ENCODE assay signal across 34 cellular contexts in genomic region chr12:53192531-53193021, GRCh38. TPM values are rescaled to one million over a fixed set of nuclear protein-coding genes. Genes with fewer than 3 reads are reported as not detected.
DNase-seq lines count a peak whose midpoint lies in the region; ATAC-seq, FAIRE-seq and TF ChIP-seq lines count a peak whose summit lies in the region.
"Had no signal": no experiment of that assay in that cellular context is flagged by ENCODE, and none has a peak within 500 bp of the region (broad histone marks: within the 10 kb centered on the region; RNA-seq: fewer than 3 reads in every experiment).

No MANE protein-coding gene starts in this region.

- H3K27me3 Mint-ChIP-seq in T-helper 17 cell (no peaks in the 10 kb centered on the region), CD14-positive monocyte (ENCODE audit: low read depth in 3 of 3) (peaks cover 5 to 8% (median 5%) of the 10 kb centered on the region in 3 donors), chondrocyte (ENCODE audit: low read depth) (peaks cover 7% of the 10 kb centered on the region)
- H3K27me3 Mint-ChIP-seq: CD4-positive, CD25-positive, alpha-beta regulatory T cell; stimulated activated naive CD8-positive, alpha-beta T cell treated with anti-CD3 and anti-CD28 coated beads, Interleukin-15, Interleukin-2, amounts not matched to agents 100 ng/mL and 50 ng/mL, for 24 hours had no signal

- peak overlapping the region; percentile 99 for H3K27ac Mint-ChIP-seq in T-helper 17 cell
- peak overlapping the region in 2 of 7 donors; percentile 23 to 63 for H3K27ac Mint-ChIP-seq in CD14-positive monocyte
- no peak overlapping the region for H3K27ac Mint-ChIP-seq in chondrocyte (ENCODE audit: unreplicated experiment)
- H3K27ac Mint-ChIP-seq: CD4-positive, CD25-positive, alpha-beta regulatory T cell; HFFc6; stimulated activated naive CD8-positive, alpha-beta T cell treated with anti-CD3 and anti-CD28 coated beads, Interleukin-15, Interleukin-2, amounts not matched to agents 100 ng/mL and 50 ng/mL, for 24 hours had no signal

- no peak overlapping the region for H3K4me3 Mint-ChIP-seq in T-helper 17 cell
- no peak overlapping the region for H3K4me3 Mint-ChIP-seq in CD14-positive monocyte
- H3K4me3 Mint-ChIP-seq in chondrocyte (ENCODE audit: unreplicated experiment), result no peak overlapping the region
- H3K4me3 Mint-ChIP-seq: activated T-cell treated with anti-CD3 and anti-CD28 coated beads, Interleukin-2, amount 50 U/mL, for 4 hours; HFFc6; immature natural killer cell; stimulated activated naive CD8-positive, alpha-beta T cell treated with anti-CD3 and anti-CD28 coated beads, Interleukin-15, Interleukin-2, amounts not matched to agents 100 ng/mL and 50 ng/mL, for 24 hours had no signal

- H3K9me3 Mint-ChIP-seq in CD14-positive monocyte (peaks cover 0 to 2% (median 0%) of the 10 kb centered on the region in 7 donors), chondrocyte (ENCODE audit: low read depth) (no peaks in the 10 kb centered on the region)
- H3K9me3 Mint-ChIP-seq: activated T-cell treated with anti-CD3 and anti-CD28 coated beads, Interleukin-2, amount 50 U/mL, for 4 hours; CD4-positive, CD25-positive, alpha-beta regulatory T cell; HFFc6; immature natural killer cell; stimulated activated naive CD8-positive, alpha-beta T cell treated with anti-CD3 and anti-CD28 coated beads, Interleukin-15, Interleukin-2, amounts not matched to agents 100 ng/mL and 50 ng/mL, for 24 hours had no signal

- DNase-seq in activated T-cell treated with anti-CD3 and anti-CD28 coated beads, Interleukin-2, amount 50 U/mL, for 1 hour, result peak; percentile 18
- DNase-seq in activated T-cell treated with anti-CD3 and anti-CD28 coated beads, Interleukin-2, amount 50 U/mL, for 48 hours, result no peak
- DNase-seq in GM12891 (ENCODE audit: insufficient read length, low spot score) (no peak), T-helper 17 cell (no peak), mesenteric fat pad (ENCODE audit: low spot score) (peak; percentile 76), NCI-H187 treated with DMSO at 0.1 percent for 48 hours (lab: John Stamatoyannopoulos, UW) (no peak), CD14-positive monocyte (ENCODE audit: low spot score) (no peak), chondrocyte (ENCODE audit: low spot score) (no peak)
- DNase-seq: activated CD4-positive, CD25-positive, alpha-beta regulatory T cell treated with anti-CD3 and anti-CD28 coated beads, Interleukin-2, amount 50 U/mL, for 72 hours; activated naive CD4-positive, alpha-beta T cell treated with Interleukin-2 at 50 U/mL for 16 hours; activated T-cell treated with anti-CD3 and anti-CD28 coated beads, Interleukin-2, amount 50 U/mL, for 4 hours; CD4-positive, CD25-positive, alpha-beta regulatory T cell; HFFc6; hippocampal formation; immature natural killer cell; left colon; NCI-H1105; NCI-H2029 treated with DMSO at 0.1 percent for 48 hours; NCI-H524 treated with DMSO at 0.1 percent for 48 hours; OCI-M1; right cardiac atrium; stimulated activated CD4-positive, alpha-beta T cell treated with anti-CD3 and anti-CD28 coated beads, Interleukin-1b, Interleukin-23, amount 100 ng/mL, for 48 hours; T-helper 2 cell; uterus had no signal

- no peak for TF ChIP-seq POLR2A in GM12891 (IDR thresholded peaks at IDR 0.05; ENCODE audit: low read depth, low read length)

- TF ChIP-seq CTCF in CD14-positive monocyte (IDR thresholded peaks at IDR 0.05) (no peak), chondrocyte (IDR thresholded peaks at IDR 0.05) (no peak)

- H3K9me3 ChIP-seq in T-helper 17 cell (ENCODE audit: control insufficient read depth, low read length, poor library complexity, severe bottlenecking), result no peaks in the 10 kb centered on the region
- H3K9me3 ChIP-seq: gastroesophageal sphincter, thoracic aorta, uterus had no signal

- no peak for ATAC-seq in T-helper 17 cell
- ATAC-seq: activated T-cell treated with anti-CD3 and anti-CD28 coated beads, Interleukin-2, amount 50 U/mL, for 4 hours; gastroesophageal sphincter; left colon; right cardiac atrium; Right ventricle myocardium inferior had no signal

- intact Hi-C loops in CD14-positive monocyte (cut with micrococcal nuclease), result no loop called here

- H3K4me1 Mint-ChIP-seq in T-helper 17 cell (peaks cover 22% of the 10 kb centered on the region), CD14-positive monocyte (peaks cover 5% of the 10 kb centered on the region), chondrocyte (ENCODE audit: low read depth) (peaks cover 4% of the 10 kb centered on the region)

- H3K36me3 Mint-ChIP-seq in T-helper 17 cell (ENCODE audit: low read depth) (peaks cover 11% of the 10 kb centered on the region), CD14-positive monocyte (peaks cover 71 to 81% of the 10 kb centered on the region in 2 donors), chondrocyte (ENCODE audit: low read depth) (peaks cover 3% of the 10 kb centered on the region)

- FAIRE-seq in GM12891 (lab: Jason Lieb, UNC), result no peak
- FAIRE-seq: A204.1, D721Med, endothelial cell of umbilical vein, GM18507, H1 had no signal

TF ChIP-seq in GM12891, 5 proteins besides CTCF, POLR2A, EP300 and RAD21:
- no peak for TF ChIP-seq PAX5 (IDR thresholded peaks at IDR 0.05; ENCODE audit: insufficient read depth, low read length, severe bottlenecking)
- TF ChIP-seq POLR2AphosphoS5 (IDR thresholded peaks at IDR 0.05; ENCODE audit: low read depth, low read length), result peak; percentile 75; the same call in 1 of the 2 replicates

RNA-seq across cellular contexts. Expression of gene CSAD, which starts 11.9 kb away (rescaled TPM):
- 8.6 TPM for polyA plus RNA-seq in GM12891 (2012; ENCODE audit: low read depth, missing spikeins)
- total RNA-seq in T-helper 17 cell (10 to 100 TPM; 57.2 to 61.0 TPM), mesenteric fat pad (296 TPM), chondrocyte (24.3 to 34.6 TPM (median 27.1 TPM) in 3 replicates)
- 1 to 10 TPM; 1.3 to 1.4 TPM for polyA plus RNA-seq in CD14-positive monocyte

RNA-seq across cellular contexts. Expression of gene ZNF740, which starts 12.1 kb away (rescaled TPM):
- polyA plus RNA-seq in GM12891 (2012; ENCODE audit: low read depth, missing spikeins), result 10.6 TPM
- 10 to 100 TPM; 24.3 to 34.6 TPM for total RNA-seq in T-helper 17 cell
- 39.7 TPM for total RNA-seq in mesenteric fat pad
- 1 to 10 TPM in 1 of 2 donors, under 1 TPM in 1; 0.74 to 1.3 TPM for polyA plus RNA-seq in CD14-positive monocyte
- total RNA-seq in chondrocyte, result 27.3 to 36.7 TPM (median 28.0 TPM) in 3 replicates

RNA-seq across cellular contexts. Expression of gene ITGB7, which starts 14.5 kb away (rescaled TPM):
- 154 TPM for polyA plus RNA-seq in GM12891 (2012; ENCODE audit: low read depth, missing spikeins)
- 100 to 1,000 TPM; 306 to 367 TPM for total RNA-seq in T-helper 17 cell
- total RNA-seq in mesenteric fat pad, result 2.3 TPM
- polyA plus RNA-seq in CD14-positive monocyte, result 10 to 100 TPM; 28.4 to 33.1 TPM
- total RNA-seq in chondrocyte, result 0.37 to 0.46 TPM in 2 of 3 replicates, not detected in the other
- total RNA-seq: endothelial cell of umbilical vein, M059J had no signal

RNA-seq across cellular contexts. Expression of gene RARG, which starts 39.4 kb away (rescaled TPM):
- 4.0 TPM for polyA plus RNA-seq in GM12891 (2012; ENCODE audit: low read depth, missing spikeins)
- total RNA-seq in T-helper 17 cell (10 to 100 TPM; 57.6 to 57.8 TPM), mesenteric fat pad (18.0 TPM), chondrocyte (19.4 to 30.0 TPM (median 21.7 TPM) in 3 replicates)
- polyA plus RNA-seq in CD14-positive monocyte, result 1 to 10 TPM; 1.8 to 2.3 TPM

Comparison
In these comparisons a context has a peak if more than half of its experiments do, and no peak if none do; other contexts are left out.
1. DNase-seq: peak in activated T-cell treated with anti-CD3 and anti-CD28 coated beads, Interleukin-2, amount 50 U/mL, for 1 hour (single experiment) and mesenteric fat pad (single experiment); none in activated T-cell treated with anti-CD3 and anti-CD28 coated beads, Interleukin-2, amount 50 U/mL, for 48 hours (0 of 2), GM12891 (single experiment), T-helper 17 cell (0 of 3), NCI-H187 treated with DMSO at 0.1 percent for 48 hours (single experiment), CD14-positive monocyte (single experiment) and chondrocyte (single experiment).
2. RNA of gene ITGB7, which starts 14.5 kb away (total RNA-seq): 306 to 367 TPM in T-helper 17 cell; 2.3 TPM in mesenteric fat pad (single experiment) and 0.37 to 0.46 TPM in chondrocyte; every median in the first group is over 10 times any median in the second.